8 cellular contexts compared by ENCODE assay signal in the genomic region with DNA sequence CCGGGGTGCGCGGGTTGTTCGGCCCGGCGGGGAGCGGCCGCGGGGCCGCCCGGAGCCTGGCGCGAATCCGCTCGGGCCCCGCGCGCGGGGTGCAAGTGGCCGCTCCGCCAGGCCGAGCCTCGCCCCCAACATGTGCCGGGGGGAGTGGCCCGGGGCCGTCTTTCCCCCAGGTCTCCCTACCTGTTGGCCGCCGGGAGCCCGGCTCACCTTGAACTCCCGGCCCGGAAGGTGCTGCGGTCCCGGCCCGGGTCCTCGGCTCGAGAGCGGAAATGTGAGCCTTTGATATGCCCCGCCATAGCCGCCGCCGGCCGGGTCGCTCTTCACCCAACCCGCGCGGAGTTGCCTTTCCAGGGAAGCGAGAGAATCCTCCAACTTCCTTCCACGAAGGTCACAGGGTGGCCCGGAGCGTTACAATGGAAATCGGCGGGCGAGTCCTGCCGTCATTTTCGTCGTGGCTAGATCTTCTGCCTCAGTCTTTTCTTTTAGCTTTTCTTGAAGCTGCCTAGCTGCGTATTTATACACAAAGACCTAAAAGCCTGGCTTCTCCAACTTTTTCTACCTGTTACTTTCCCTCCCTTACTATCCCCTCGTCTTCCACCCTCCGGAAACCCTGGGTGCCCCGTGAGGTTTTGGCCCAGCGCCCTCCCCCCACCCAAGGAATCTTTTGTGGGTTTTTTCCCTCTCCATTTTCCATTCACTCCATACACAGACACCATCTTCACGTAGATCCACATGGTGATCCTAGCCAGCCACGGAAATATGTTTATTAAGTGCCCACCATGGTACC. TPM values are rescaled to one million over a fixed set of nuclear protein-coding genes. Genes with fewer than 3 reads are reported as not detected.
DNase-seq lines count a peak whose midpoint lies in the region; ATAC-seq and TF ChIP-seq lines count a peak whose summit lies in the region.

No MANE protein-coding gene starts in this region.

- H2BK12ac ChIP-seq in mesenchymal stem cell (ENCODE audit: low read length in 2 of 2), result no peak overlapping the region

- no peak overlapping the region for H3K27ac Mint-ChIP-seq in stimulated activated naive B cell treated with anti-CD40 and anti-IgM and Interleukin-4, amounts not matched to agents 10 μg/mL and 1 μg/mL and 100 μg/mL, for 72 hours

- intact Hi-C loops in Right ventricle myocardium inferior (cut with DNase I) (loop anchor here (2.0 to 5.0 kb wide), 2 partner anchors 37 to 72 kb away; no protein-coding TSS in a partner anchor), cardiac septum (cut with DNase I) (loop anchor here (10.0 kb wide), 1 partner anchor 336 kb away; the partner anchor contains the start of gene CD58)

- H2AFZ ChIP-seq in mesenchymal stem cell (ENCODE audit: low read depth, low read length), result peak overlapping the region; percentile 79

- no peaks in the 10 kb centered on the region for H3K36me3 ChIP-seq in mesenchymal stem cell (ENCODE audit: control insufficient read depth in 1 of 2, insufficient read depth in 2 of 2, low read depth in 1 of 2, low read length in 2 of 2)

- H3K9ac ChIP-seq in mesenchymal stem cell (ENCODE audit: low read length), result peak overlapping the region; percentile 83

- peak overlapping the region; percentile 83 for H2BK15ac ChIP-seq in mesenchymal stem cell (ENCODE audit: low read depth, poor library complexity, severe bottlenecking)

- H3K4me2 ChIP-seq in mesenchymal stem cell (ENCODE audit: low read length, poor library complexity, severe bottlenecking), result peak overlapping the region; percentile 93

- H3K27ac ChIP-seq in VCaP, result peak overlapping the region; percentile 81
- peak overlapping the region; percentile 19 to 76 for H3K27ac ChIP-seq in coronary artery
- peak overlapping the region; percentile 55 for H3K27ac ChIP-seq in mesenchymal stem cell (ENCODE audit: low read length, poor library complexity, severe bottlenecking)

- peak overlapping the region; percentile 61 for H2BK5ac ChIP-seq in mesenchymal stem cell (ENCODE audit: low read depth, low read length, poor library complexity, severe bottlenecking)

- TF ChIP-seq CTCF in VCaP (conservative IDR thresholded peaks at IDR 0.05), result no peak
- no peak for TF ChIP-seq CTCF in coronary artery (IDR thresholded peaks at IDR 0.05)

- no peak overlapping the region for H3K23ac ChIP-seq in mesenchymal stem cell (ENCODE audit: low read length in 2 of 2)

- WGBS in mesenchymal stem cell, result 1% methylated on average over 61 of the region's 63 CpGs

- no peak overlapping the region for H2BK120ac ChIP-seq in mesenchymal stem cell (ENCODE audit: low read depth, low read length)

- H3K27me3 ChIP-seq in mesenchymal stem cell (ENCODE audit: control insufficient read depth in 1 of 2, insufficient read depth in 1 of 2, low read length in 2 of 2), result peaks cover 0 to 8% of the 10 kb centered on the region in 2 experiments

- ATAC-seq in Right ventricle myocardium inferior, result peak; percentile 7
- ATAC-seq in stimulated activated naive B cell treated with anti-CD40 and anti-IgM and Interleukin-4, amounts not matched to agents 10 μg/mL and 1 μg/mL and 100 μg/mL, for 72 hours (replicated peaks), result peak; percentile 31 to 61
- ATAC-seq in HG02884 (IDR thresholded peaks at IDR 0.05; ENCODE audit: unreplicated experiment), result no peak

- H3K36me3 Mint-ChIP-seq in stimulated activated naive B cell treated with anti-CD40 and anti-IgM and Interleukin-4, amounts not matched to agents 10 μg/mL and 1 μg/mL and 100 μg/mL, for 72 hours, result no peaks in the 10 kb centered on the region

- DNase-seq in Right ventricle myocardium inferior (ENCODE audit: missing footprints), result peak; percentile 75
- DNase-seq in cardiac septum (ENCODE audit: low spot score), result no peak
- DNase-seq in coronary artery (ENCODE audit: low spot score), result peak; percentile 70
- DNase-seq in mesenchymal stem cell, result peak; percentile 33
- DNase-seq in stimulated activated naive B cell treated with anti-CD40 and anti-IgM and Interleukin-4, amounts not matched to agents 10 μg/mL and 1 μg/mL and 100 μg/mL, for 72 hours, result no peak
- DNase-seq in globus pallidus (ENCODE audit: low spot score), result no peak

- H3K4me3 Mint-ChIP-seq in stimulated activated naive B cell treated with anti-CD40 and anti-IgM and Interleukin-4, amounts not matched to agents 10 μg/mL and 1 μg/mL and 100 μg/mL, for 72 hours, result no peak overlapping the region

- peaks cover 14% of the 10 kb centered on the region for H3K4me1 ChIP-seq in mesenchymal stem cell (ENCODE audit: control insufficient read depth, insufficient read depth, low read depth, low read length)

- H3K18ac ChIP-seq in mesenchymal stem cell (ENCODE audit: low read depth in 1 of 2, low read length in 2 of 2), result peak overlapping the region in 1 of 2 experiments; percentile 40

- H3K79me1 ChIP-seq in mesenchymal stem cell (replicated peaks; ENCODE audit: low read length, poor library complexity, severe bottlenecking), result peaks cover 27% of the 10 kb centered on the region

- H4K8ac ChIP-seq in mesenchymal stem cell (ENCODE audit: low read length), result peak overlapping the region; percentile 42

- peaks cover 3 to 6% of the 10 kb centered on the region in 2 donors for H3K4me1 Mint-ChIP-seq in stimulated activated naive B cell treated with anti-CD40 and anti-IgM and Interleukin-4, amounts not matched to agents 10 μg/mL and 1 μg/mL and 100 μg/mL, for 72 hours

- no peak overlapping the region for H3K14ac ChIP-seq in mesenchymal stem cell (ENCODE audit: low read length in 2 of 2)

- H3K9me3 ChIP-seq in mesenchymal stem cell (ENCODE audit: control insufficient read depth, low read length), result no peaks in the 10 kb centered on the region

- peaks cover 15 to 21% of the 10 kb centered on the region in 2 donors for H3K27me3 Mint-ChIP-seq in stimulated activated naive B cell treated with anti-CD40 and anti-IgM and Interleukin-4, amounts not matched to agents 10 μg/mL and 1 μg/mL and 100 μg/mL, for 72 hours

- H3K9me3 Mint-ChIP-seq in stimulated activated naive B cell treated with anti-CD40 and anti-IgM and Interleukin-4, amounts not matched to agents 10 μg/mL and 1 μg/mL and 100 μg/mL, for 72 hours, result no peaks in the 10 kb centered on the region

- no peak overlapping the region for H2AK5ac ChIP-seq in mesenchymal stem cell (ENCODE audit: low read length, severe bottlenecking)

- no peak overlapping the region for H4K91ac ChIP-seq in mesenchymal stem cell (ENCODE audit: low read length)

- peak overlapping the region in 1 of 2 experiments; percentile 47 for H3K4ac ChIP-seq in mesenchymal stem cell (ENCODE audit: low read depth in 1 of 2, low read length in 2 of 2)

- peak overlapping the region; percentile 90 for H3K4me3 ChIP-seq in coronary artery
- peak overlapping the region; percentile 79 to 81 for H3K4me3 ChIP-seq in mesenchymal stem cell (ENCODE audit: insufficient read depth in 1 of 2, low read depth in 1 of 2, low read length in 2 of 2)

RNA-seq across cellular contexts. Expression of gene PTGFRN, which starts 0.9 kb away (rescaled TPM):
- 119 TPM for total RNA-seq in Right ventricle myocardium inferior
- 216 TPM for total RNA-seq in cardiac septum
- 73.6 TPM for polyA plus RNA-seq in mesenchymal stem cell (2013, experiment 1 of 2)
- 75.7 TPM for polyA plus RNA-seq in mesenchymal stem cell (2013, experiment 2 of 2)

Comparison
In these comparisons a context has a peak if more than half of its experiments do, and no peak if none do; other contexts are left out.
1. DNase-seq: peak in Right ventricle myocardium inferior (single experiment), coronary artery (single experiment) and mesenchymal stem cell (single experiment); none in cardiac septum (single experiment), stimulated activated naive B cell treated with anti-CD40 and anti-IgM and Interleukin-4, amounts not matched to agents 10 μg/mL and 1 μg/mL and 100 μg/mL, for 72 hours (single experiment) and globus pallidus (single experiment).
2. Peak in every context shown above with its lines, with median percentiles within 50 percentile points of each other: H3K27ac ChIP-seq.